Comparison of ENCODE assay signal across 8 cellular contexts in the genomic region with DNA sequence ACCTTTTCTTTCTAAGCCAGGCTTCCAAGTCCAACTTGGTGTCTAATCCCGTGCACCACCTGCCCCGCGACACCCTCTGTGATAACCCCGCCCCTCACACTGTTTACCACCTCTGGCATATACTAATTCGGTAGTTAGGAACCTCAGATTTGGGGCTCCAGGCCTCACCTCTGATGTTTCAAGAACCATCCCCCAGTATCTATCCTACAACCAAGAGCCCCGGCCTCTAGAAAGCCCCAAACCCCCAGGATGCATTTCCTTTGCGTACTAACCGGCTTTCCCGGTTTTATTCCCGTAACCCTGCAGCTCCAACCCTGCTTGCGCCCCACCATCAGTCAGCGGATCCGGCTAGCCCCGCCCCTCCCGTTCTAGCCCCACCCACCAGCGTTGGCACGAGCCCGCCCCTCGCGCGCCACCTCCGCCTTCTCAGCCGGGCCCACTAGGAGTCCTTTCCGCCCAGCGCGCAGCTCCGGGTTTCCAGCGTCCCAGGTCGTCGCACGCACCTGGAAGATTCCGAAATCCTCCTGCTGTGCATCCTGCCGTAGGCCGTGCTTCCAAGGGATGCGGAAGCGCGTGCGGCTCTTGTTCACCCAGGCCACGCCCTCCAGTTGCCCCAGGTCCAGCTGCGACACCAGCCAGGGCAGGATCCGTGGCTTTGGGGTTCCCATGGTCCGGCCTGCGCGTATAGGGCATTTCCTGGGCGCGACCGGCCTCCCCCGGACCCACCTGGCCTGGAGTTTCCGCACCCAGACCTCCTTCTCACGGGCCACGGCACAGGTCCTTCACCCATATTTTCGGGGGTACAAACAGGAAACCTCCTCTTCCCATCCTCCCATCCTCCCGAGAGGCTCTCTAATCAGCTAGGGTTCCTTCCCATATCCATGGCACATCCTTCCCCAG. TPM values are rescaled to one million over a fixed set of nuclear protein-coding genes. Genes with fewer than 3 reads are reported as not detected.
DNase-seq lines count a peak whose midpoint lies in the region; ATAC-seq and TF ChIP-seq lines count a peak whose summit lies in the region.

No MANE protein-coding gene starts in this region.

- WGBS in ectodermal cell, 2 experiments = 1% methylated on average over 53 of the region's 53 CpGs
- WGBS in lung, 2 donors = 1% methylated on average over 53 of the region's 53 CpGs

- intact Hi-C loops in activated CD8-positive, alpha-beta T cell treated with anti-CD3 and anti-CD28 coated beads for 36 hours (cut with micrococcal nuclease) = loop anchor here (2.0 kb wide), 1 partner anchor 24 kb away; the partner anchor contains the start of gene RRAS

- H3K27ac Mint-ChIP-seq in activated CD8-positive, alpha-beta T cell treated with anti-CD3 and anti-CD28 coated beads for 36 hours = peak overlapping the region; percentile 91

- peak overlapping the region; percentile 94 for H3K4me3 Mint-ChIP-seq in activated CD8-positive, alpha-beta T cell treated with anti-CD3 and anti-CD28 coated beads for 36 hours

- no peak for TF ChIP-seq CTCF in activated CD8-positive, alpha-beta T cell treated with anti-CD3 and anti-CD28 coated beads for 36 hours (IDR thresholded peaks at IDR 0.05)
- TF ChIP-seq CTCF in lung (IDR thresholded peaks at IDR 0.05; ENCODE audit: control extremely low read depth, extremely low read depth) = peak; percentile 12

- no peaks in the 10 kb centered on the region for H3K9me3 Mint-ChIP-seq in activated CD8-positive, alpha-beta T cell treated with anti-CD3 and anti-CD28 coated beads for 36 hours

- peaks cover 25% of the 10 kb centered on the region for H3K36me3 Mint-ChIP-seq in activated CD8-positive, alpha-beta T cell treated with anti-CD3 and anti-CD28 coated beads for 36 hours (ENCODE audit: low read depth)

- peak; percentile 47 for ATAC-seq in HG03432 (IDR thresholded peaks at IDR 0.05; ENCODE audit: unreplicated experiment)
- peak; percentile 69 for ATAC-seq in activated CD8-positive, alpha-beta T cell treated with anti-CD3 and anti-CD28 coated beads for 36 hours
- ATAC-seq in lung (ENCODE audit: insufficient read depth, low FRiP score) = peak; percentile 82
- no peak for ATAC-seq in HG02973 (IDR thresholded peaks at IDR 0.05; ENCODE audit: unreplicated experiment)

- POLR2A ChIA-PET in activated CD8-positive, alpha-beta T cell treated with anti-CD3 and anti-CD28 coated beads for 36 hours (lab: Charles Lee) = interaction anchor here (0.6 to 6.7 kb wide), 10 partner anchors 8 to 212 kb away, joined by 3 to 47 read pairs (median 4); partner anchors contain the start of genes FUZ, PRMT1, RRAS and SCAF1

- peak; percentile 94 for DNase-seq in ELF-1 (ENCODE audit: low read depth, low spot score)
- DNase-seq in NCI-H82 (lab: John Stamatoyannopoulos, UW) = peak; percentile 92
- peak; percentile 95 for DNase-seq in activated CD8-positive, alpha-beta T cell treated with anti-CD3 and anti-CD28 coated beads for 36 hours
- peak; percentile 94 for DNase-seq in lung (ENCODE audit: low spot score)
- DNase-seq in stimulated activated CD4-positive, alpha-beta T cell treated with anti-CD3 and anti-CD28 coated beads, TNF-alpha, amount 100 ng/mL, for 24 hours (ENCODE audit: low read depth in 3 of 3) = peak; percentile 83 to 95 (median 85)

- CTCF ChIA-PET in activated CD8-positive, alpha-beta T cell treated with anti-CD3 and anti-CD28 coated beads for 36 hours (lab: Charles Lee) = interaction anchor here (1.0 to 6.2 kb wide), 7 partner anchors 8 to 165 kb away, joined by 3 to 33 read pairs (median 4); no protein-coding TSS in a partner anchor

- H3K4me1 ChIP-seq in ectodermal cell (ENCODE audit: control insufficient read depth, insufficient read depth, low read length) (peaks cover 6% of the 10 kb centered on the region), lung (ENCODE audit: control insufficient read depth in 2 of 2, insufficient read depth in 2 of 2, low read length in 2 of 2) (peaks cover 0 to 11% of the 10 kb centered on the region in 2 donors)

- H3K36me3 ChIP-seq in ectodermal cell (ENCODE audit: control insufficient read depth, insufficient read depth, low read length) = peaks cover 27% of the 10 kb centered on the region
- peaks cover under 1 to 35% of the 10 kb centered on the region in 2 donors for H3K36me3 ChIP-seq in lung (ENCODE audit: control insufficient read depth in 2 of 2, insufficient read depth in 2 of 2, low read length in 2 of 2)

- H3K9me3 ChIP-seq in ectodermal cell (ENCODE audit: control insufficient read depth, low read length) = no peaks in the 10 kb centered on the region
- no peaks in the 10 kb centered on the region for H3K9me3 ChIP-seq in lung (ENCODE audit: control insufficient read depth in 2 of 2, insufficient read depth in 1 of 2, low read length in 1 of 2)

- H3K27me3 ChIP-seq in ectodermal cell (ENCODE audit: control insufficient read depth, insufficient read depth, low read length, poor library complexity, severe bottlenecking) = no peaks in the 10 kb centered on the region
- no peaks in the 10 kb centered on the region for H3K27me3 ChIP-seq in lung (ENCODE audit: control insufficient read depth, insufficient read depth)

- no peaks in the 10 kb centered on the region for H3K27me3 Mint-ChIP-seq in activated CD8-positive, alpha-beta T cell treated with anti-CD3 and anti-CD28 coated beads for 36 hours

- H3K4me3 ChIP-seq in ectodermal cell (ENCODE audit: insufficient read depth, low read depth, low read length) (peak overlapping the region; percentile 86), lung (peak overlapping the region; percentile 74)

- H3K4me1 Mint-ChIP-seq in activated CD8-positive, alpha-beta T cell treated with anti-CD3 and anti-CD28 coated beads for 36 hours (ENCODE audit: low read depth) = peaks cover 29% of the 10 kb centered on the region

- H3K27ac ChIP-seq in ectodermal cell (ENCODE audit: insufficient read depth, low read depth, low read length, poor library complexity, severe bottlenecking) (peak overlapping the region; percentile 47), lung (ENCODE audit: low read depth in 1 of 2, low read length in 1 of 2) (peak overlapping the region; percentile 72 to 94)

RNA-seq across cellular contexts. Expression of gene IRF3, which starts 1.2 kb away (rescaled TPM):
- total RNA-seq in activated CD8-positive, alpha-beta T cell treated with anti-CD3 and anti-CD28 coated beads for 36 hours = 100 to 1,000 TPM in 1 of 2 experiments, 10 to 100 TPM in 1; 90.8 to 108 TPM
- 106 TPM for polyA plus RNA-seq in ectodermal cell (2013, experiment 1 of 4)
- 108 TPM for polyA plus RNA-seq in ectodermal cell (2013, experiment 2 of 4)
- 84.3 TPM for polyA plus RNA-seq in ectodermal cell (2013, experiment 3 of 4)
- 78.5 TPM for polyA plus RNA-seq in ectodermal cell (2013, experiment 4 of 4)
- total RNA-seq in lung = 10 to 100 TPM; 52.8 to 97.3 TPM
- 10 to 100 TPM; 70.7 to 92.2 TPM for polyA plus RNA-seq in lung

RNA-seq across cellular contexts. Expression of gene BCL2L12, which starts 1.3 kb away (rescaled TPM):
- 10 to 100 TPM; 63.4 to 64.6 TPM for total RNA-seq in activated CD8-positive, alpha-beta T cell treated with anti-CD3 and anti-CD28 coated beads for 36 hours
- 111 TPM for polyA plus RNA-seq in ectodermal cell (2013, experiment 1 of 4)
- polyA plus RNA-seq in ectodermal cell (2013, experiment 2 of 4) = 104 TPM
- polyA plus RNA-seq in ectodermal cell (2013, experiment 3 of 4) = 111 TPM
- 129 TPM for polyA plus RNA-seq in ectodermal cell (2013, experiment 4 of 4)
- total RNA-seq in lung = 10 to 100 TPM in 1 of 2 donors, 1 to 10 TPM in 1; 3.5 to 26.1 TPM
- polyA plus RNA-seq in lung = 10 to 100 TPM; 18.3 to 23.5 TPM

RNA-seq across cellular contexts. Expression of gene PRMT1, which starts 12.7 kb away (rescaled TPM):
- total RNA-seq in activated CD8-positive, alpha-beta T cell treated with anti-CD3 and anti-CD28 coated beads for 36 hours = 100 to 1,000 TPM; 419 to 437 TPM
- 541 TPM for polyA plus RNA-seq in ectodermal cell (2013, experiment 1 of 4)
- 508 TPM for polyA plus RNA-seq in ectodermal cell (2013, experiment 2 of 4)
- polyA plus RNA-seq in ectodermal cell (2013, experiment 3 of 4) = 488 TPM
- polyA plus RNA-seq in ectodermal cell (2013, experiment 4 of 4) = 532 TPM
- 100 to 1,000 TPM; 124 to 130 TPM for total RNA-seq in lung
- 100 to 1,000 TPM; 122 to 254 TPM for polyA plus RNA-seq in lung

RNA-seq across cellular contexts. Expression of gene SCAF1, which starts 22.4 kb away (rescaled TPM):
- total RNA-seq in activated CD8-positive, alpha-beta T cell treated with anti-CD3 and anti-CD28 coated beads for 36 hours = 10 to 100 TPM; 54.5 to 57.2 TPM
- 68.2 TPM for polyA plus RNA-seq in ectodermal cell (2013, experiment 1 of 4)
- 74.4 TPM for polyA plus RNA-seq in ectodermal cell (2013, experiment 2 of 4)
- polyA plus RNA-seq in ectodermal cell (2013, experiment 3 of 4) = 46.6 TPM
- polyA plus RNA-seq in ectodermal cell (2013, experiment 4 of 4) = 47.8 TPM
- 10 to 100 TPM; 22.5 to 80.2 TPM for total RNA-seq in lung
- 10 to 100 TPM; 24.3 to 26.7 TPM for polyA plus RNA-seq in lung

RNA-seq across cellular contexts. Expression of gene RRAS, which starts 24.5 kb away (rescaled TPM):
- total RNA-seq in activated CD8-positive, alpha-beta T cell treated with anti-CD3 and anti-CD28 coated beads for 36 hours = 1 to 10 TPM; 6.3 to 7.1 TPM
- polyA plus RNA-seq in ectodermal cell (2013, experiment 1 of 4) = 18.0 TPM
- 22.6 TPM for polyA plus RNA-seq in ectodermal cell (2013, experiment 2 of 4)
- polyA plus RNA-seq in ectodermal cell (2013, experiment 3 of 4) = 23.9 TPM
- 26.1 TPM for polyA plus RNA-seq in ectodermal cell (2013, experiment 4 of 4)
- total RNA-seq in lung = 10 to 100 TPM; 26.3 to 71.6 TPM
- 100 to 1,000 TPM; 140 to 180 TPM for polyA plus RNA-seq in lung
